1 cellular context compared by ENCODE assay signal in the genomic region with DNA sequence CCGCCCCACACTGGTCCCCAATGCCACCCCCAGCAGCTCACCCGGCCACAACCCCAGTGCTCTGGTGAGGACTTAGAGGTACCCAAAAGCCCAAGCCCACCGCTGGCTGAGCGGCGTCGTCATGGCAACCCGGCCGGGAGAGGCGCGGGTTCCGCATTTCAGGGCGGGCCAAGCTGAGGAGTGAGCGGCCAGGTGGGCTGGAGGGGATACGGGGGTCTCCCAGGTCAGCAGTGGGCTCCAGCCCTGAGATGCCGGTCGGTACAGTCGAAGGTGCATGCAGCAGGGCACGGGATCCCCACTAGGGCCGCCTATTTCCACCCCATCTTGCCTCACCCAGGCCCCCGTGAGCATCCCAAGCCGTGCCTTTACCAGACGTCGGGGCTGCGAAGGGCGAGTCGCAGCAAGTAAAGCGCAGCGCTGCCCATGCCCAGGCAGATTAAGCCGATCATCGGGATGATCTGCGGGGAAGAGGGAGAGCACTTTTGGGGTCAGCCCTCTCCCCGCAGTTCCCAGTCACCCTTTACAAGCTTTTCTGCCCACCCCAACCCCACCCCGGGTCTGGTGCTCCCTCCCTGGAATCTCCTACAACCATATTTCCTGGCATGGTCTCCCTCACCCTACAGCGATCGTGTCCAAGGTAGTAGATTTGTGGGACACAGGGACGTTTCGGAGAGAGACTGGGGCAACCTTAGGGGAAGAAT.
TF ChIP-seq lines count a peak whose summit lies in the region.

No MANE protein-coding gene starts in this region.

TF ChIP-seq in SK-N-SH, 30 proteins besides CTCF, POLR2A, EP300 and RAD21 (continued from another document):
- TF ChIP-seq, protein P1, sequence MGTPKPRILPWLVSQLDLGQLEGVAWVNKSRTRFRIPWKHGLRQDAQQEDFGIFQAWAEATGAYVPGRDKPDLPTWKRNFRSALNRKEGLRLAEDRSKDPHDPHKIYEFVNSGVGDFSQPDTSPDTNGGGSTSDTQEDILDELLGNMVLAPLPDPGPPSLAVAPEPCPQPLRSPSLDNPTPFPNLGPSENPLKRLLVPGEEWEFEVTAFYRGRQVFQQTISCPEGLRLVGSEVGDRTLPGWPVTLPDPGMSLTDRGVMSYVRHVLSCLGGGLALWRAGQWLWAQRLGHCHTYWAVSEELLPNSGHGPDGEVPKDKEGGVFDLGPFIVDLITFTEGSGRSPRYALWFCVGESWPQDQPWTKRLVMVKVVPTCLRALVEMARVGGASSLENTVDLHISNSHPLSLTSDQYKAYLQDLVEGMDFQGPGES (IDR thresholded peaks at IDR 0.05; ENCODE audit: low read depth, low read length) = no peak
- TF ChIP-seq, protein P2, sequence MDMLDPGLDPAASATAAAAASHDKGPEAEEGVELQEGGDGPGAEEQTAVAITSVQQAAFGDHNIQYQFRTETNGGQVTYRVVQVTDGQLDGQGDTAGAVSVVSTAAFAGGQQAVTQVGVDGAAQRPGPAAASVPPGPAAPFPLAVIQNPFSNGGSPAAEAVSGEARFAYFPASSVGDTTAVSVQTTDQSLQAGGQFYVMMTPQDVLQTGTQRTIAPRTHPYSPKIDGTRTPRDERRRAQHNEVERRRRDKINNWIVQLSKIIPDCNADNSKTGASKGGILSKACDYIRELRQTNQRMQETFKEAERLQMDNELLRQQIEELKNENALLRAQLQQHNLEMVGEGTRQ (IDR thresholded peaks at IDR 0.05; ENCODE audit: borderline replicate concordance, low read depth, low read length) = no peak
- no peak for TF ChIP-seq SMC3 (IDR thresholded peaks at IDR 0.05; ENCODE audit: low read depth, low read length)
- TF ChIP-seq YY1 (IDR thresholded peaks at IDR 0.05; ENCODE audit: low read depth) = no peak
- TF ChIP-seq POLR2AphosphoS5 (IDR thresholded peaks at IDR 0.05; ENCODE audit: low read depth, low read length) = no peak
- TF ChIP-seq, protein P3, sequence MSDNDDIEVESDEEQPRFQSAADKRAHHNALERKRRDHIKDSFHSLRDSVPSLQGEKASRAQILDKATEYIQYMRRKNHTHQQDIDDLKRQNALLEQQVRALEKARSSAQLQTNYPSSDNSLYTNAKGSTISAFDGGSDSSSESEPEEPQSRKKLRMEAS (IDR thresholded peaks at IDR 0.05; ENCODE audit: low read depth) = no peak
- TF ChIP-seq RXRA (IDR thresholded peaks at IDR 0.05; ENCODE audit: borderline replicate concordance, low read depth) = no peak
TF ChIP-seq in SK-N-SH: peak in this region for 0.
